In genomic region chr6:23654745-23655144, GRCh38 we compare ENCODE assay signal across 13 cellular contexts.
DNase-seq lines count a peak whose midpoint lies in the region; FAIRE-seq and TF ChIP-seq lines count a peak whose summit lies in the region.
"Had no signal": no experiment of that assay in that cellular context is flagged by ENCODE, and none has a peak within 500 bp of the region (broad histone marks: within the 10 kb centered on the region; RNA-seq: fewer than 3 reads in every experiment).

No MANE protein-coding gene starts in this region.

- peaks cover 0 to 7% of the 10 kb centered on the region in 2 donors for H3K4me1 ChIP-seq in kidney (ENCODE audit: control insufficient read depth in 1 of 2, insufficient read depth in 1 of 2, low read depth in 1 of 2, low read length in 2 of 2)
- peaks cover 11% of the 10 kb centered on the region for H3K4me1 ChIP-seq in testis

- intact Hi-C loops in kidney (cut with DNase I) (no loop called here), testis (cut with DNase I; ENCODE audit: low total_unique reads) (no loop called here)

- WGBS in testis, 2 donors = 74 to 76% methylated on average over 6 of the region's 6 CpGs

- no peak overlapping the region for H3K4me3 ChIP-seq in kidney (ENCODE audit: low read length in 2 of 2)
- no peak overlapping the region for H3K4me3 ChIP-seq in testis
- H3K4me3 ChIP-seq: HAP-1 had no signal

- H3K9me3 ChIP-seq in kidney (ENCODE audit: control insufficient read depth in 1 of 2, low read length in 2 of 2) (no peaks in the 10 kb centered on the region), testis (no peaks in the 10 kb centered on the region)
- H3K9me3 ChIP-seq: Caco-2, HAP-1 had no signal

- H3K9ac ChIP-seq in kidney (ENCODE audit: low read length in 2 of 2) = no peak overlapping the region

- peak; percentile 38 for DNase-seq in NCI-H69 (lab: John Stamatoyannopoulos, UW)
- DNase-seq in kidney = no peak
- DNase-seq in mucosa of gallbladder (ENCODE audit: low spot score) = peak; percentile 82
- no peak for DNase-seq in testis
- DNase-seq in cerebellar nuclear complex (lab: John Stamatoyannopoulos, UW) = no peak
- no peak for DNase-seq in putamen (ENCODE audit: low spot score)
- no peak for DNase-seq in GM03348 (ENCODE audit: low spot score)
- DNase-seq: Caco-2, DMS79, NCI-H187, NCI-H446, NCI-H774 had no signal

- H3K27ac ChIP-seq in kidney (ENCODE audit: low read depth in 2 of 2, low read length in 2 of 2) = peak overlapping the region; percentile 18 to 26
- H3K27ac ChIP-seq in testis = peak overlapping the region; percentile 34 to 47

- TF ChIP-seq CTCF in kidney (IDR thresholded peaks at IDR 0.05; ENCODE audit: borderline replicate concordance, extremely low read depth, insufficient read depth) (no peak), testis (IDR thresholded peaks at IDR 0.05) (no peak)

- no peak for TF ChIP-seq POLR2A in testis (IDR thresholded peaks at IDR 0.05)

- H3K27me3 ChIP-seq in testis = no peaks in the 10 kb centered on the region

- FAIRE-seq in kidney (lab: Jason Lieb, UNC) = no peak

- H3K36me3 ChIP-seq in kidney (ENCODE audit: control insufficient read depth in 1 of 2, insufficient read depth in 2 of 2, low read length in 2 of 2) (no peaks in the 10 kb centered on the region), testis (ENCODE audit: low read depth, missing control alignments) (no peaks in the 10 kb centered on the region)
- H3K36me3 ChIP-seq: HAP-1 had no signal

Comparison
In these comparisons a context has a peak if more than half of its experiments do, and no peak if none do; other contexts are left out.
1. DNase-seq: peak in NCI-H69 (single experiment) and mucosa of gallbladder (single experiment); none in kidney (single experiment), testis (single experiment), cerebellar nuclear complex (0 of 2), putamen (single experiment) and GM03348 (single experiment).